10 cellular contexts compared by ENCODE assay signal in genomic region chr20:51412333-51412761, GRCh38.
DNase-seq lines count a peak whose midpoint lies in the region; ATAC-seq and TF ChIP-seq lines count a peak whose summit lies in the region.
"Had no signal": no experiment of that assay in that cellular context is flagged by ENCODE, and none has a peak within 500 bp of the region (broad histone marks: within the 10 kb centered on the region; RNA-seq: fewer than 3 reads in every experiment).

No MANE protein-coding gene starts in this region.

- no peaks in the 10 kb centered on the region for H3K27me3 Mint-ChIP-seq in activated CD4-positive, alpha-beta T cell treated with anti-CD3 and anti-CD28 coated beads for 36 hours
- H3K27me3 Mint-ChIP-seq in CD14-positive monocyte (ENCODE audit: low read depth in 3 of 3), result peaks cover 0 to 9% (median 1%) of the 10 kb centered on the region in 3 donors

- H3K27me3 ChIP-seq in lower lobe of right lung (ENCODE audit: low read depth) (no peaks in the 10 kb centered on the region), tibial artery (no peaks in the 10 kb centered on the region)
- H3K27me3 ChIP-seq: SJSA1 had no signal

- CTCF ChIA-PET in activated CD4-positive, alpha-beta T cell treated with anti-CD3 and anti-CD28 coated beads for 36 hours (lab: Charles Lee), result no interaction called here

- H3K36me3 ChIP-seq in lower lobe of right lung (no peaks in the 10 kb centered on the region), tibial artery (no peaks in the 10 kb centered on the region)
- H3K36me3 ChIP-seq: SJSA1 had no signal

- H3K4me1 ChIP-seq in lower lobe of right lung (peaks cover 24% of the 10 kb centered on the region), tibial artery (peaks cover 0 to 22% (median 17%) of the 10 kb centered on the region in 4 donors)
- H3K4me1 ChIP-seq: A549, SJSA1 had no signal

- TF ChIP-seq CTCF in lower lobe of right lung (IDR thresholded peaks at IDR 0.05) (no peak), tibial artery (IDR thresholded peaks at IDR 0.05) (no peak), CD14-positive monocyte (IDR thresholded peaks at IDR 0.05) (no peak)

- no peak for DNase-seq in activated CD4-positive, alpha-beta T cell treated with anti-CD3 and anti-CD28 coated beads for 36 hours
- no peak for DNase-seq in activated CD4-positive, alpha-beta T cell treated with anti-CD3 and anti-CD28 coated beads for 1 hour
- DNase-seq in caudate nucleus (lab: John Stamatoyannopoulos, UW) (peak in 12 of 61 donors; percentile 6 to 45 (median 18)), lower lobe of right lung (no peak), tibial artery (peak; percentile 36 to 74), CD14-positive monocyte (ENCODE audit: low spot score) (no peak), NCI-H1417 (lab: John Stamatoyannopoulos, UW) (no peak)
- DNase-seq in effector CD4-positive, alpha-beta T cell, result no peak

- H3K27ac ChIP-seq in caudate nucleus (ENCODE audit: low read depth, low read length) (peak overlapping the region; percentile 52), lower lobe of right lung (peak overlapping the region; percentile 36), tibial artery (peak overlapping the region; percentile 43 to 56)
- H3K27ac ChIP-seq: SJSA1 had no signal

- no peaks in the 10 kb centered on the region for H3K9me3 Mint-ChIP-seq in activated CD4-positive, alpha-beta T cell treated with anti-CD3 and anti-CD28 coated beads for 36 hours (ENCODE audit: low read depth)
- peaks cover 0 to 5% (median 0%) of the 10 kb centered on the region in 7 donors for H3K9me3 Mint-ChIP-seq in CD14-positive monocyte

- peaks cover 72% of the 10 kb centered on the region for H3K4me1 Mint-ChIP-seq in activated CD4-positive, alpha-beta T cell treated with anti-CD3 and anti-CD28 coated beads for 36 hours
- peaks cover 8% of the 10 kb centered on the region for H3K4me1 Mint-ChIP-seq in CD14-positive monocyte

- no peak overlapping the region for H3K4me3 ChIP-seq in lower lobe of right lung
- peak overlapping the region; percentile 10 to 19 for H3K4me3 ChIP-seq in tibial artery
- H3K4me3 ChIP-seq: A549, SJSA1 had no signal

- intact Hi-C loops in activated CD4-positive, alpha-beta T cell treated with anti-CD3 and anti-CD28 coated beads for 36 hours (cut with DNase I, micrococcal nuclease), result no loop called here
- intact Hi-C loops in lower lobe of right lung (cut with DNase I), result no loop called here
- intact Hi-C loops in tibial artery (cut with DNase I; ENCODE audit: low total_unique reads), result no loop called here
- intact Hi-C loops in CD14-positive monocyte (cut with micrococcal nuclease), result no loop called here

- POLR2A ChIA-PET in activated CD4-positive, alpha-beta T cell treated with anti-CD3 and anti-CD28 coated beads for 36 hours (lab: Charles Lee), result no interaction called here

- H3K4me3 Mint-ChIP-seq in activated CD4-positive, alpha-beta T cell treated with anti-CD3 and anti-CD28 coated beads for 36 hours, result no peak overlapping the region
- no peak overlapping the region for H3K4me3 Mint-ChIP-seq in CD14-positive monocyte

- peak overlapping the region; percentile 25 for H3K27ac Mint-ChIP-seq in activated CD4-positive, alpha-beta T cell treated with anti-CD3 and anti-CD28 coated beads for 36 hours
- H3K27ac Mint-ChIP-seq in CD14-positive monocyte, result no peak overlapping the region

- H3K36me3 Mint-ChIP-seq in activated CD4-positive, alpha-beta T cell treated with anti-CD3 and anti-CD28 coated beads for 36 hours (ENCODE audit: low read depth), result peaks cover 59% of the 10 kb centered on the region
- no peaks in the 10 kb centered on the region for H3K36me3 Mint-ChIP-seq in CD14-positive monocyte

- ATAC-seq in activated CD4-positive, alpha-beta T cell treated with anti-CD3 and anti-CD28 coated beads for 36 hours, result peak; percentile 23
- peak; percentile 13 to 20 for ATAC-seq in lower lobe of right lung

- H3K9me3 ChIP-seq in lower lobe of right lung, result no peaks in the 10 kb centered on the region
- H3K9me3 ChIP-seq in tibial artery, result no peaks in the 10 kb centered on the region
- H3K9me3 ChIP-seq: A549 had no signal

Comparison
In these comparisons a context has a peak if more than half of its experiments do, and no peak if none do; other contexts are left out.
1. DNase-seq: peak in tibial artery (2 of 2); none in activated CD4-positive, alpha-beta T cell treated with anti-CD3 and anti-CD28 coated beads for 36 hours (single experiment), activated CD4-positive, alpha-beta T cell treated with anti-CD3 and anti-CD28 coated beads for 1 hour (single experiment), lower lobe of right lung (single experiment), CD14-positive monocyte (single experiment), NCI-H1417 (0 of 3) and effector CD4-positive, alpha-beta T cell (single experiment).
2. Peak in every context shown above with its lines, with median percentiles within 50 percentile points of each other: H3K27ac ChIP-seq.